In the genomic region with DNA sequence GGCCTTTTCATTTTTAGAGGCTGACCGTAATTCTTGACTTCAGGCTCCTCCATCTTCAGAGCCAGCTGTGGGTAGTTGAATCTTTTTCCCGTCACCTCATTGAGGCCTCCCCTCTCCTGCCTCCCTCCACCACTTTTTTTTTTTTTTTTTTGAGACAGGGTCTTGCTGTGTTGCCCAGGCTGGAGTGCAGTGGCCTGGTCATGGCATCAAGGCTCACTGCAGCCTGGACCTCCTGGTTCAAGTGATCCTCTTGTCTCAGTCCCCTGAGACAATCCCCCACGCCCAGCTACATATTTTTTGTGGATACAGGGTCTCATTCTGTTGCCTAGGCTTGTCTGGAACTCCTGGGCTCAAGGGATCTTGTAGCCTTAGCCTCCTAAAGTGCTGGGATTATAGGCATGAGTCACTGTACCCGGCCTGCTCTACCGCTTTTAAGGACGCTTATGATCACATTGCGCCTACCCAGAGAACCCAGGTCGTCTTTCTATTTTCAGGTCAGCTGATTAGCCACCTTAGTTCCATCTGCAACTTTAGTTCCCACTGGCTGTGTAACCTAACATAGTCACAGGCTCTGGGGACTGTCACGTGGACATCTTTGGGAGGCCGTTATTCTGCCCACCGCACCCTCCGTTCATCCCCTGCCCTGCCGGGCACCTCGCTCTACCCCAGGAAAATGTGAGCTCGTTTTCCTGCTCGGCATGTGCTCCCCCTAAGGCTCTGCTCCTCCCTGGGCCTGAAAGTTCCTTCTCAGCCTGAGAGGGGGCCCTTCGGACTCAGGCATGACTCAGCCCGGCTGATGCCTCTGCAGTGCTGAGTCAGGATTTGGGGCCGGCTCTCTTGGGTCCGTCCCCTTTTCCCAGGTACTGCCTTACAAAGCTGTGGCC, we compare ENCODE assay signal across 1 cellular context.
TF ChIP-seq lines count a peak whose summit lies in the region.

No MANE protein-coding gene starts in this region.

TF ChIP-seq in HepG2, 621 proteins besides CTCF, POLR2A, EP300 and RAD21:
- TF ChIP-seq ZNF121 (CRISPR knock-in tag; IDR thresholded peaks at IDR 0.05) (0 out of 2 replicates have a peak, but pooled peaks have one; percentile 13), TCF7L2 (IDR thresholded peaks at IDR 0.05; ENCODE audit: low read depth, low read length) (no peak), ZBTB33 (CRISPR knock-in tag; IDR thresholded peaks at IDR 0.05) (no peak), XRCC5 (optimal IDR thresholded peaks at IDR 0.05; ENCODE audit: low read length) (peak; percentile 18), ATRX (CRISPR knock-in tag; IDR thresholded peaks at IDR 0.05; ENCODE audit: borderline replicate concordance) (no peak), MAFG (CRISPR knock-in tag; IDR thresholded peaks at IDR 0.05) (peak; percentile 92), ZBTB3 (CRISPR knock-in tag; IDR thresholded peaks at IDR 0.05; ENCODE audit: borderline replicate concordance, low read depth) (no peak), MAFK (conservative IDR thresholded peaks at IDR 0.05 in 1 of 2, IDR thresholded peaks at IDR 0.05 in 1 of 2; ENCODE audit: low read length in 2 of 2) (peak; percentile 80 to 88), ZNF263 (CRISPR knock-in tag; IDR thresholded peaks at IDR 0.05) (peak; percentile 76), MAFF (IDR thresholded peaks at IDR 0.05; ENCODE audit: low read depth, low read length) (peak; percentile 82)
